In the genomic region with DNA sequence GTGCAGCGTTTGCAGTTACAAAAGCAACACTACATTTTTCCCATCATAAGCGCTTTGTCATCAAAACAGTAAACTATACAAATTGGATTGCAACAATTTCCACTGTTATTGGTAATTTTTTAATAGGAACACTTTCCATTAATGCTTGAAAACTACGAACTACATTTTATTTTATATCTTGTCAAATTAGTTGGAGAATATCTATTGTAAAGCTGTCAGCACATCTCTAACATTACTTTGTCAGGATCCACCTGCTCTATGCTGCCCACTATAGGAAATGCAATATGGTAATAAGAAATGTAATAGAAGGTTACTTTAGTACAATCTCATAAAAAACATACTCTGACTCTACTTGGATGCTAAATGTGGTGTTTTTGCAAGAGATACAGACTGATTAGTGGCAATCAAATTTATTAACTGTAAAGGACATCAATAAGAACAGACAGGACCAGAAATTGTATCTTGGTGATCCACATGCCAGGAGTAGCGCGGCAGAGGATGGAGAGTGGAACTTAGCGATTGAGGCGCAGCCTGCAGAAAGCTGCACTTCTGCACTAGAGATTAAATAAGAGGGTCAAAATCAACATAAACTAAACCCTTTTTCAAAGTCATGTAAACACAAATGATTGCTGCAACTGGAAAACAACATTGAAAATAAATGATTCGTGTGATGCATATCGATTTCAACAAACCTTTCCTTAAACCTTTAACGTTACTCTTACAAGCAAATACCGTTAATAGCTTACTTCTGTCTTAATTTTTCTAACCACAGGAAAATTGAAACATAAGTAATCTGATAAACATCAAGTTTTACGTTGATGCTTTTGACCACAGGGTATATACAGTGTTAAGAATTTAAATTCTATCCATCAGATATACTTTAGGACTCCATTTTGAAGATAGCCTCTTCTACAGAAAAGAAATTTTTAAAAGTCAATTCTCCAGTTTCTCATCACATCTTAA, we compare ENCODE assay signal across 1 cellular context.
TF ChIP-seq lines count a peak whose summit lies in the region.

No MANE protein-coding gene starts in this region.

TF ChIP-seq in IMR-90, 13 proteins besides CTCF, POLR2A, EP300 and RAD21:
- TF ChIP-seq MXI1 (IDR thresholded peaks at IDR 0.05; ENCODE audit: borderline replicate concordance, low read depth, low read length): no peak
- TF ChIP-seq FOS (IDR thresholded peaks at IDR 0.05; ENCODE audit: low read depth, low read length): no peak
- TF ChIP-seq BHLHE40 (IDR thresholded peaks at IDR 0.05; ENCODE audit: low read depth, low read length): no peak
- TF ChIP-seq RFX5 (IDR thresholded peaks at IDR 0.05; ENCODE audit: low read depth, low read length): no peak
- TF ChIP-seq USF2 (IDR thresholded peaks at IDR 0.05; ENCODE audit: low read depth, low read length): no peak
- peak; percentile 41 for TF ChIP-seq SMC3 (IDR thresholded peaks at IDR 0.05; ENCODE audit: low read depth, low read length)
- TF ChIP-seq ELK1 (IDR thresholded peaks at IDR 0.05; ENCODE audit: borderline replicate concordance, low read depth, low read length): no peak
- TF ChIP-seq CHD1 (IDR thresholded peaks at IDR 0.05; ENCODE audit: low read depth, low read length): no peak
- TF ChIP-seq MAFK (IDR thresholded peaks at IDR 0.05; ENCODE audit: low read depth, low read length): peak; percentile 65
